Comparison of ENCODE assay signal across 8 cellular contexts in the genomic region with DNA sequence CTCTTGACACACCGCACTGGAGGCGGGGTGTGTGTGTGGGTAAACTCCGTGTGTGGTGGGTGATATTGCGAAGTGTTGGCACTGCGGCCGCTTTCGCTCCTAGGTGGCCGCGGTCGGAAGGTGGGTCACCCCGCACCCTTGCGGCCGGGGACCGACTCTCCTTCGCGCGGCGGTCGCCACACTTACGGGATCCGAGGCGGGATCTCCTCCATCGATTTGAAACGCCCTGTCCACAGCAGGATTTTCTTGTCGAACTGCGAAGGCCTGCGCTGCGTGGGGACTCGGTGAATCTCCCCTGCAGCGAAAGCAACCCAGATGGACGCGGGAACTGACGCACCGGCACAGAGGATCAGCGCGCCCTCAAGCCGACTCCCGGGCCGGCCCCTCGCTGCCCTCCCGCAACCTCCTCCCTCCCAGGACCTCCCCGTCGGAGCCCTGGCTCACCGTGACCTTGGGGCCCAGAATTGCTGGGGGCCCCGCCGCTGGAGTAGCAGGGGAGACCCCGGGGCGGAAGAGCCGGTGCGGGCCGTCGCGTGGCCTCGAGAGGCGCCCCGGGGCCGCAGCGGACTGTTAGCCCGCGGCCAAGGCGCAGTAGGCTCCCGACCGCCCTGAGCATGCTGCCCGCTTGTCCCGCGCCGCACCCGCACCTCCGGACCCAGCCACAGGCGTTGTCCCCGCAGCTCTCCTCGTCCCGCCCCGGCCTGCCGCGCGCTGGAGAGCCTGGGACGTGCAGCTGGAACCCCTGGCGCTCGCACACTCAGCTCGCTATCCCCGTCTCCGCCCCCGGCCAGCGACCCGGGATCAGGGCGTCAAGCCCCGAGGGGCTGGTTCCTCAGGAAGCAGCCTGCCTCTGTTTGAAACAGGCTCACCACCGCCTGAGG. TPM values are rescaled to one million over a fixed set of nuclear protein-coding genes. Genes with fewer than 3 reads are reported as not detected.
DNase-seq lines count a peak whose midpoint lies in the region; ATAC-seq and TF ChIP-seq lines count a peak whose summit lies in the region.

Gene FAM162B, minus strand, starts transcription at position 759 of the 881 bp plus-strand sequence. Its CDS starts 143 bp downstream, at position 616.

- H3K4me1 ChIP-seq in CD4-positive, alpha-beta memory T cell (ENCODE audit: insufficient read depth, low read length), result no peaks in the 10 kb centered on the region
- H3K4me1 ChIP-seq in HUES6 (ENCODE audit: control insufficient read depth, insufficient read depth, low read length), result peaks cover 5% of the 10 kb centered on the region; the same call in 1 of the 2 replicates

- POLR2A ChIA-PET in CD4-positive, alpha-beta memory T cell (lab: Charles Lee; ENCODE audit: partially characterized antibody), result no interaction called here

- no peaks in the 10 kb centered on the region for H3K9me3 Mint-ChIP-seq in CD4-positive, alpha-beta memory T cell
- no peaks in the 10 kb centered on the region for H3K9me3 Mint-ChIP-seq in chondrocyte (ENCODE audit: low read depth)
- H3K9me3 Mint-ChIP-seq in stimulated activated naive CD8-positive, alpha-beta T cell treated with anti-CD3 and anti-CD28 coated beads, Interleukin-15, amount 100 ng/mL, for 72 hours, result no peaks in the 10 kb centered on the region

- no peak within 1 kb of the TSS for H3K4me3 ChIP-seq in CD4-positive, alpha-beta memory T cell (ENCODE audit: low read length in 2 of 2)
- H3K4me3 ChIP-seq in HUES6 (ENCODE audit: low read depth, low read length), result peak within 1 kb of the TSS; percentile 87

- ATAC-seq in left colon (peak; percentile 44), HG03442 (IDR thresholded peaks at IDR 0.05; ENCODE audit: unreplicated experiment) (no peak)
- peak; percentile 71 for ATAC-seq in stimulated activated naive CD8-positive, alpha-beta T cell treated with anti-CD3 and anti-CD28 coated beads, Interleukin-15, amount 100 ng/mL, for 72 hours

- peak within 1 kb of the TSS; percentile 27 for H3K9ac ChIP-seq in HUES6 (ENCODE audit: low read length)

- H3K27me3 Mint-ChIP-seq in CD4-positive, alpha-beta memory T cell, result peaks cover 34 to 40% of the 10 kb centered on the region in 2 donors
- H3K27me3 Mint-ChIP-seq in chondrocyte (ENCODE audit: low read depth), result peaks cover 41% of the 10 kb centered on the region
- peaks cover 39% of the 10 kb centered on the region for H3K27me3 Mint-ChIP-seq in stimulated activated naive CD8-positive, alpha-beta T cell treated with anti-CD3 and anti-CD28 coated beads, Interleukin-15, amount 100 ng/mL, for 72 hours

- no peak for DNase-seq in CD4-positive, alpha-beta memory T cell
- DNase-seq in chondrocyte (ENCODE audit: low spot score), result no peak
- peak in 1 of 2 donors; percentile 6 for DNase-seq in left colon
- peak; percentile 13 to 26 for DNase-seq in stimulated activated naive CD8-positive, alpha-beta T cell treated with anti-CD3 and anti-CD28 coated beads, Interleukin-15, amount 100 ng/mL, for 72 hours
- no peak for DNase-seq in NK-92 (lab: John Stamatoyannopoulos, UW; ENCODE audit: unreplicated experiment)
- DNase-seq in GM10266 (ENCODE audit: extremely low spot score), result no peak

- intact Hi-C loops in CD4-positive, alpha-beta memory T cell (cut with micrococcal nuclease), result no loop called here
- intact Hi-C loops in left colon (cut with DNase I, micrococcal nuclease), result no loop called here

- no peak within 1 kb of the TSS for H3K27ac Mint-ChIP-seq in CD4-positive, alpha-beta memory T cell
- no peak within 1 kb of the TSS for H3K27ac Mint-ChIP-seq in chondrocyte (ENCODE audit: unreplicated experiment)
- peak within 1 kb of the TSS; percentile 22 to 81 for H3K27ac Mint-ChIP-seq in stimulated activated naive CD8-positive, alpha-beta T cell treated with anti-CD3 and anti-CD28 coated beads, Interleukin-15, amount 100 ng/mL, for 72 hours

- H3K27ac ChIP-seq in CD4-positive, alpha-beta memory T cell (ENCODE audit: low read depth, low read length), result no peak within 1 kb of the TSS
- no peak within 1 kb of the TSS for H3K27ac ChIP-seq in HUES6 (ENCODE audit: low read depth, low read length)

- no peaks in the 10 kb centered on the region for H3K36me3 ChIP-seq in CD4-positive, alpha-beta memory T cell (ENCODE audit: insufficient read depth, low read length)
- no peaks in the 10 kb centered on the region for H3K36me3 ChIP-seq in HUES6 (ENCODE audit: control insufficient read depth, insufficient read depth, low read length)

- H3K4me1 Mint-ChIP-seq in CD4-positive, alpha-beta memory T cell, result peaks cover 9 to 16% (median 11%) of the 10 kb centered on the region in 4 donors
- peaks cover 12% of the 10 kb centered on the region for H3K4me1 Mint-ChIP-seq in chondrocyte (ENCODE audit: low read depth)
- peaks cover 16% of the 10 kb centered on the region for H3K4me1 Mint-ChIP-seq in stimulated activated naive CD8-positive, alpha-beta T cell treated with anti-CD3 and anti-CD28 coated beads, Interleukin-15, amount 100 ng/mL, for 72 hours

- peak within 1 kb of the TSS; percentile 60 to 82 (median 69) for H3K4me3 Mint-ChIP-seq in CD4-positive, alpha-beta memory T cell
- H3K4me3 Mint-ChIP-seq in chondrocyte (ENCODE audit: unreplicated experiment), result peak within 1 kb of the TSS; percentile 75
- H3K4me3 Mint-ChIP-seq in stimulated activated naive CD8-positive, alpha-beta T cell treated with anti-CD3 and anti-CD28 coated beads, Interleukin-15, amount 100 ng/mL, for 72 hours, result peak within 1 kb of the TSS; percentile 63 to 81

- TF ChIP-seq CTCF in chondrocyte (IDR thresholded peaks at IDR 0.05) (no peak), GM10266 (IDR thresholded peaks at IDR 0.05; ENCODE audit: control insufficient read depth, insufficient read depth, low read depth, missing control alignments) (no peak)

- peaks cover 4% of the 10 kb centered on the region for H3K27me3 ChIP-seq in CD4-positive, alpha-beta memory T cell (ENCODE audit: insufficient read depth, low read length)
- peaks cover 38% of the 10 kb centered on the region for H3K27me3 ChIP-seq in HUES6 (ENCODE audit: control insufficient read depth, insufficient read depth, low read length)

- CTCF ChIA-PET in CD4-positive, alpha-beta memory T cell (lab: Charles Lee; ENCODE audit: partially characterized antibody), result no interaction called here

- no peaks in the 10 kb centered on the region for H3K9me3 ChIP-seq in CD4-positive, alpha-beta memory T cell (ENCODE audit: control insufficient read depth in 1 of 2, low read length in 2 of 2)
- H3K9me3 ChIP-seq in HUES6 (ENCODE audit: control insufficient read depth, insufficient read depth, low read depth, low read length), result no peaks in the 10 kb centered on the region

- H3K36me3 Mint-ChIP-seq in CD4-positive, alpha-beta memory T cell, result no peaks in the 10 kb centered on the region
- H3K36me3 Mint-ChIP-seq in chondrocyte (ENCODE audit: low read depth), result peaks cover 2% of the 10 kb centered on the region

RNA-seq across cellular contexts. Expression of gene FAM162B, which starts in this region (rescaled TPM):
- not detected for total RNA-seq in CD4-positive, alpha-beta memory T cell
- not detected for polyA plus RNA-seq in CD4-positive, alpha-beta memory T cell
- not detected in 3 replicates for total RNA-seq in chondrocyte
- total RNA-seq in left colon, result under 1 TPM; 0.75 to 0.85 TPM

Comparison
In these comparisons a context has a peak if more than half of its experiments do, and no peak if none do; other contexts are left out.
1. Peak in ATAC-seq in left colon; RNA of the gene not detected or under 1 TPM.
2. DNase-seq: peak in stimulated activated naive CD8-positive, alpha-beta T cell treated with anti-CD3 and anti-CD28 coated beads, Interleukin-15, amount 100 ng/mL, for 72 hours (2 of 2); none in CD4-positive, alpha-beta memory T cell (0 of 5), chondrocyte (single experiment), NK-92 (single experiment) and GM10266 (single experiment).
3. H3K27ac Mint-ChIP-seq: peak in stimulated activated naive CD8-positive, alpha-beta T cell treated with anti-CD3 and anti-CD28 coated beads, Interleukin-15, amount 100 ng/mL, for 72 hours (2 of 2); none in CD4-positive, alpha-beta memory T cell (0 of 7) and chondrocyte (single experiment).
4. Peak in every context shown above with its lines, with median percentiles within 50 percentile points of each other: H3K4me3 Mint-ChIP-seq.